ENCODE assay signal across 13 cellular contexts in genomic region chr3:25503758-25504157, GRCh38.
"Had no signal": no experiment of that assay in that cellular context is flagged by ENCODE, and none has a peak within 500 bp of the region (broad histone marks: within the 10 kb centered on the region; RNA-seq: fewer than 3 reads in every experiment).

No MANE protein-coding gene starts in this region.

- H3K27me3 ChIP-seq: heart right ventricle had no signal

- H3K27ac ChIP-seq: prostate gland had no signal

- DNase-seq: activated CD4-positive, alpha-beta T cell treated with anti-CD3 and anti-CD28 coated beads, Interleukin-2, amount 50 U/mL, for 1 hour; activated naive CD4-positive, alpha-beta T cell treated with anti-CD3 and anti-CD28 coated beads, Interleukin-2, amount 50 U/mL, for 16 hours; activated T-cell treated with anti-CD3 and anti-CD28 coated beads, Interleukin-2, amount 50 U/mL, for 1 hour; foreskin melanocyte; heart right ventricle; kidney; midbrain; naive B cell; SHP77 treated with DMSO at 0.1 percent for 48 hours; stimulated activated CD4-positive, alpha-beta T cell treated with anti-CD3 and anti-CD28 coated beads, Interleukin-4, amount 100 ng/mL, for 1 hour; T-helper 2 cell had no signal

- H3K9me3 ChIP-seq: heart right ventricle, prostate gland had no signal

- H3K4me1 ChIP-seq: prostate gland had no signal

- H3K36me3 ChIP-seq: prostate gland had no signal

- ATAC-seq: esophagus mucosa had no signal

- H3K4me3 ChIP-seq: heart right ventricle, prostate gland had no signal
